In genomic region chr11:109236696-109237095, GRCh38 we compare ENCODE assay signal across 26 cellular contexts.
DNase-seq lines count a peak whose midpoint lies in the region; ATAC-seq and TF ChIP-seq lines count a peak whose summit lies in the region.
"Had no signal": no experiment of that assay in that cellular context is flagged by ENCODE, and none has a peak within 500 bp of the region (broad histone marks: within the 10 kb centered on the region; RNA-seq: fewer than 3 reads in every experiment).

No MANE protein-coding gene starts in this region.

- H3K4me3 ChIP-seq in MG63, result no peak overlapping the region
- H3K4me3 ChIP-seq: BLaER1, neural progenitor cell, stomach had no signal

- H3K27ac Mint-ChIP-seq in activated naive CD8-positive, alpha-beta T cell treated with anti-CD3 and anti-CD28 coated beads for 36 hours, result no peak overlapping the region
- no peak overlapping the region for H3K27ac Mint-ChIP-seq in WTC11
- H3K27ac Mint-ChIP-seq: activated T-helper 17 cell treated with anti-CD3 and anti-CD28 coated beads, Interleukin-2, amount 50 U/mL, for 72 hours; neural progenitor cell had no signal

- TF ChIP-seq CTCF in WTC11 (IDR thresholded peaks at IDR 0.05), result no peak

- no peaks in the 10 kb centered on the region for H3K4me1 Mint-ChIP-seq in activated naive CD8-positive, alpha-beta T cell treated with anti-CD3 and anti-CD28 coated beads for 36 hours
- no peaks in the 10 kb centered on the region for H3K4me1 Mint-ChIP-seq in WTC11
- H3K4me1 Mint-ChIP-seq: activated T-helper 17 cell treated with anti-CD3 and anti-CD28 coated beads, Interleukin-2, amount 50 U/mL, for 72 hours had no signal

- H3K36me3 ChIP-seq in MG63, result no peaks in the 10 kb centered on the region
- H3K36me3 ChIP-seq: BLaER1, neural progenitor cell, stomach had no signal

- POLR2A ChIA-PET in WTC11 (lab: Charles Lee), result no interaction called here

- H3K36me3 Mint-ChIP-seq in activated naive CD8-positive, alpha-beta T cell treated with anti-CD3 and anti-CD28 coated beads for 36 hours, result no peaks in the 10 kb centered on the region
- no peaks in the 10 kb centered on the region for H3K36me3 Mint-ChIP-seq in WTC11
- H3K36me3 Mint-ChIP-seq: neural progenitor cell had no signal

- CTCF ChIA-PET in WTC11 (lab: Charles Lee), result no interaction called here

- no peaks in the 10 kb centered on the region for H3K9me3 ChIP-seq in MG63
- H3K9me3 ChIP-seq: BLaER1 had no signal

- peak; percentile 13 for DNase-seq in AG08395 (ENCODE audit: low spot score)
- peak; percentile 1 for DNase-seq in MG63
- peak; percentile 3 for DNase-seq in left kidney (ENCODE audit: low read depth, low spot score)
- DNase-seq in activated naive CD8-positive, alpha-beta T cell treated with anti-CD3 and anti-CD28 coated beads for 36 hours, result no peak
- no peak for DNase-seq in WTC11 (ENCODE audit: low spot score)
- no peak for DNase-seq in NCI-H146 (lab: John Stamatoyannopoulos, UW)
- DNase-seq: activated CD4-positive, alpha-beta T cell treated with anti-CD3 and anti-CD28 coated beads for 4 hours; activated naive CD4-positive, alpha-beta T cell treated with anti-CD3 and anti-CD28 coated beads, Interleukin-2, amount 50 U/mL, for 16 hours; amygdala; effector CD4-positive, alpha-beta T cell; IMR-90; left cardiac atrium; MV-4-11; NCI-H2107; posterior cingulate gyrus; SHP77 treated with DMSO at 0.1 percent for 48 hours; stimulated activated CD4-positive, alpha-beta T cell treated with anti-CD3 and anti-CD28 coated beads, Interleukin-12 subunit alpha, Interleukin-12 subunit beta, amount 100 ng/mL, for 4 hours; stimulated activated CD4-positive, alpha-beta T cell treated with anti-CD3 and anti-CD28 coated beads, Interleukin-2, amount 100 ng/mL, for 48 hours; stomach; T-helper 2 cell had no signal

- no peak overlapping the region for H3K4me3 Mint-ChIP-seq in activated naive CD8-positive, alpha-beta T cell treated with anti-CD3 and anti-CD28 coated beads for 36 hours
- no peak overlapping the region for H3K4me3 Mint-ChIP-seq in WTC11
- H3K4me3 Mint-ChIP-seq: activated T-helper 17 cell treated with anti-CD3 and anti-CD28 coated beads, Interleukin-2, amount 50 U/mL, for 72 hours; neural progenitor cell had no signal

- no peaks in the 10 kb centered on the region for H3K9me3 Mint-ChIP-seq in activated naive CD8-positive, alpha-beta T cell treated with anti-CD3 and anti-CD28 coated beads for 36 hours
- no peaks in the 10 kb centered on the region for H3K9me3 Mint-ChIP-seq in WTC11

- no peaks in the 10 kb centered on the region for H3K27me3 ChIP-seq in MG63
- H3K27me3 ChIP-seq: BLaER1, neural progenitor cell, stomach had no signal

- H3K27me3 Mint-ChIP-seq in activated naive CD8-positive, alpha-beta T cell treated with anti-CD3 and anti-CD28 coated beads for 36 hours, result no peaks in the 10 kb centered on the region
- H3K27me3 Mint-ChIP-seq in WTC11 (ENCODE audit: low read depth), result no peaks in the 10 kb centered on the region
- H3K27me3 Mint-ChIP-seq: activated T-helper 17 cell treated with anti-CD3 and anti-CD28 coated beads, Interleukin-2, amount 50 U/mL, for 72 hours had no signal

- ATAC-seq in esophagus mucosa (peak; percentile 26), WTC11 (no peak)
- ATAC-seq in activated CD4-positive, CD25-positive, alpha-beta regulatory T cell treated with anti-CD3 and anti-CD28 coated beads, Interleukin-2, amount 50 U/mL, for 24 hours, result no peak
- ATAC-seq: activated T-helper 17 cell treated with anti-CD3 and anti-CD28 coated beads, Interleukin-2, amount 50 U/mL, for 72 hours; sciatic nerve had no signal

TF ChIP-seq in WTC11, 78 proteins besides CTCF, POLR2A, EP300 and RAD21:
- TF ChIP-seq ATF2 (CRISPR knock-in tag; IDR thresholded peaks at IDR 0.05; ENCODE audit: borderline replicate concordance, low read depth), result no peak
- no peak for TF ChIP-seq JAZF1 (CRISPR knock-in tag; IDR thresholded peaks at IDR 0.05)
- no peak for TF ChIP-seq ELF4 (CRISPR knock-in tag; IDR thresholded peaks at IDR 0.05; ENCODE audit: low read depth)
- TF ChIP-seq TCF7 (CRISPR knock-in tag; IDR thresholded peaks at IDR 0.05; ENCODE audit: low read depth), result no peak
TF ChIP-seq in WTC11: peak in this region for 0.

Comparison
In these comparisons a context has a peak if more than half of its experiments do, and no peak if none do; other contexts are left out.
1. DNase-seq: peak in AG08395 (single experiment), MG63 (single experiment) and left kidney (single experiment); none in activated naive CD8-positive, alpha-beta T cell treated with anti-CD3 and anti-CD28 coated beads for 36 hours (single experiment), WTC11 (single experiment) and NCI-H146 (single experiment).